In genomic region chr3:177179281-177180067, GRCh38 we compare ENCODE assay signal across 15 cellular contexts. TPM values are rescaled to one million over a fixed set of nuclear protein-coding genes. Genes with fewer than 3 reads are reported as not detected.
DNase-seq lines count a peak whose midpoint lies in the region; ATAC-seq and TF ChIP-seq lines count a peak whose summit lies in the region.
"Had no signal": no experiment of that assay in that cellular context is flagged by ENCODE, and none has a peak within 500 bp of the region (broad histone marks: within the 10 kb centered on the region; RNA-seq: fewer than 3 reads in every experiment).

No MANE protein-coding gene starts in this region.

- no peaks in the 10 kb centered on the region for H3K9me3 ChIP-seq in CD4-positive, alpha-beta memory T cell (ENCODE audit: control insufficient read depth in 1 of 2, low read length in 2 of 2)
- H3K9me3 ChIP-seq in Karpas-422 (ENCODE audit: low read length): no peaks in the 10 kb centered on the region
- no peaks in the 10 kb centered on the region for H3K9me3 ChIP-seq in upper lobe of left lung

- peaks cover 0 to 2% (median 0%) of the 10 kb centered on the region in 8 donors for H3K9me3 Mint-ChIP-seq in CD4-positive, alpha-beta memory T cell
- H3K9me3 Mint-ChIP-seq in mesothelial cell of epicardium: no peaks in the 10 kb centered on the region
- H3K9me3 Mint-ChIP-seq: activated CD4-positive, alpha-beta memory T cell treated with anti-CD3 and anti-CD28 coated beads for 36 hours; CD14-positive monocyte had no signal

- H3K79me2 ChIP-seq in Karpas-422 (ENCODE audit: low read length): peaks cover 98% of the 10 kb centered on the region

- peaks cover 40 to 82% (median 60%) of the 10 kb centered on the region in 4 donors for H3K4me1 Mint-ChIP-seq in CD4-positive, alpha-beta memory T cell
- peaks cover 24% of the 10 kb centered on the region for H3K4me1 Mint-ChIP-seq in mesothelial cell of epicardium

- H3K9me2 ChIP-seq in Karpas-422 (replicated peaks; ENCODE audit: insufficient read depth, low read length): no peaks in the 10 kb centered on the region

- H3K27ac Mint-ChIP-seq in CD4-positive, alpha-beta memory T cell: peak overlapping the region in 5 of 7 donors; percentile 3 to 75 (median 52)
- H3K27ac Mint-ChIP-seq in mesothelial cell of epicardium: peak overlapping the region; percentile 78
- H3K27ac Mint-ChIP-seq: activated naive CD8-positive, alpha-beta T cell treated with anti-CD3 and anti-CD28 coated beads, Interleukin-2, amount 10 ng/mL, durations not matched to agents 7 days and 5 days had no signal

- CTCF ChIA-PET in CD4-positive, alpha-beta memory T cell (lab: Charles Lee; ENCODE audit: partially characterized antibody): interaction anchor here (0.7 to 1.1 kb wide), 2 partner anchors 8 to 129 kb away, joined by 3 read pairs; no protein-coding TSS in a partner anchor

- no peak for TF ChIP-seq CTCF in mesothelial cell of epicardium (IDR thresholded peaks at IDR 0.05; ENCODE audit: unreplicated experiment)
- no peak for TF ChIP-seq CTCF in upper lobe of left lung (IDR thresholded peaks at IDR 0.05)

- peaks cover 11 to 16% of the 10 kb centered on the region in 2 donors for H3K36me3 Mint-ChIP-seq in CD4-positive, alpha-beta memory T cell
- peaks cover 8% of the 10 kb centered on the region for H3K36me3 Mint-ChIP-seq in mesothelial cell of epicardium

- no peak overlapping the region for H2AFZ ChIP-seq in Karpas-422 (ENCODE audit: low read length)

- H3K4me1 ChIP-seq in CD4-positive, alpha-beta memory T cell (ENCODE audit: insufficient read depth, low read length): peaks cover 73% of the 10 kb centered on the region
- peaks cover 22% of the 10 kb centered on the region for H3K4me1 ChIP-seq in Karpas-422 (ENCODE audit: low read length)
- H3K4me1 ChIP-seq in upper lobe of left lung: peaks cover 15 to 42% (median 24%) of the 10 kb centered on the region in 4 donors

- TF ChIP-seq POLR2A in upper lobe of left lung (IDR thresholded peaks at IDR 0.05): no peak

- H3K27ac ChIP-seq in CD4-positive, alpha-beta memory T cell (ENCODE audit: low read depth, low read length): no peak overlapping the region
- H3K27ac ChIP-seq in Karpas-422 (ENCODE audit: low read length) (no peak overlapping the region), upper lobe of left lung (no peak overlapping the region)
- H3K27ac ChIP-seq: coronary artery had no signal

- no peak for TF ChIP-seq EP300 in upper lobe of left lung (IDR thresholded peaks at IDR 0.05)

- no peak overlapping the region for H3K9ac ChIP-seq in Karpas-422 (ENCODE audit: low read length)

- no peak overlapping the region for H3K4me3 ChIP-seq in CD4-positive, alpha-beta memory T cell (ENCODE audit: low read length in 2 of 2)
- H3K4me3 ChIP-seq in Karpas-422 (ENCODE audit: low read length) (no peak overlapping the region), upper lobe of left lung (no peak overlapping the region)
- H3K4me3 ChIP-seq: coronary artery had no signal

- H3K4me2 ChIP-seq in Karpas-422 (ENCODE audit: low read depth, low read length, poor library complexity, severe bottlenecking): no peak overlapping the region

- no peaks in the 10 kb centered on the region for H3K36me3 ChIP-seq in CD4-positive, alpha-beta memory T cell (ENCODE audit: insufficient read depth, low read length)
- H3K36me3 ChIP-seq in Karpas-422 (ENCODE audit: insufficient read depth, low read length) (no peaks in the 10 kb centered on the region), upper lobe of left lung (no peaks in the 10 kb centered on the region)

- intact Hi-C loops in CD4-positive, alpha-beta memory T cell (cut with micrococcal nuclease): no loop called here

- ATAC-seq in upper lobe of left lung (ENCODE audit: low FRiP score in 2 of 2): no peak
- ATAC-seq: right cardiac atrium had no signal

- WGBS in upper lobe of left lung, 2 donors: 84 to 86% methylated on average over 10 of the region's 10 CpGs

- no peaks in the 10 kb centered on the region for H3K27me3 Mint-ChIP-seq in CD4-positive, alpha-beta memory T cell
- no peaks in the 10 kb centered on the region for H3K27me3 Mint-ChIP-seq in mesothelial cell of epicardium (ENCODE audit: low read depth)
- H3K27me3 Mint-ChIP-seq: activated CD4-positive, alpha-beta memory T cell treated with anti-CD3 and anti-CD28 coated beads for 36 hours; activated naive CD8-positive, alpha-beta T cell treated with anti-CD3 and anti-CD28 coated beads, Interleukin-2, amount 10 ng/mL, durations not matched to agents 7 days and 5 days had no signal

- no peak for DNase-seq in CD4-positive, alpha-beta memory T cell
- DNase-seq in Karpas-422 (peak; percentile 54), astrocyte of the hippocampus (ENCODE audit: low read depth, low spot score) (peak; percentile 58), mesothelial cell of epicardium (ENCODE audit: low spot score in 2 of 2, unreplicated experiment in 2 of 2) (no peak), upper lobe of left lung (no peak), DMS153 treated with DMSO at 0.1 percent for 48 hours (lab: John Stamatoyannopoulos, UW; ENCODE audit: unreplicated experiment) (no peak), DMS 273 (lab: John Stamatoyannopoulos, UW; ENCODE audit: unreplicated experiment) (no peak), NCI-H69 (lab: John Stamatoyannopoulos, UW) (no peak)
- DNase-seq: activated CD4-positive, alpha-beta memory T cell treated with anti-CD3 and anti-CD28 coated beads for 36 hours; activated naive CD8-positive, alpha-beta T cell treated with anti-CD3 and anti-CD28 coated beads, Interleukin-2, amount 10 ng/mL, durations not matched to agents 7 days and 5 days; NCI-H1694 treated with DMSO at 0.1 percent for 48 hours; right cardiac atrium; substantia nigra had no signal

- no peaks in the 10 kb centered on the region for H3K27me3 ChIP-seq in CD4-positive, alpha-beta memory T cell (ENCODE audit: insufficient read depth, low read length)
- no peaks in the 10 kb centered on the region for H3K27me3 ChIP-seq in Karpas-422 (ENCODE audit: low read length)
- no peaks in the 10 kb centered on the region for H3K27me3 ChIP-seq in upper lobe of left lung

- POLR2A ChIA-PET in CD4-positive, alpha-beta memory T cell (lab: Charles Lee; ENCODE audit: partially characterized antibody): interaction anchor here (0.7 kb wide), 1 partner anchor 19 kb away, joined by 3 read pairs; no protein-coding TSS in a partner anchor

- peaks cover 38% of the 10 kb centered on the region; the same call in 1 of the 2 replicates for H4K20me1 ChIP-seq in Karpas-422 (ENCODE audit: insufficient read depth, low read depth, low read length)

- peak overlapping the region in 6 of 8 donors; percentile 17 to 61 (median 42) for H3K4me3 Mint-ChIP-seq in CD4-positive, alpha-beta memory T cell
- no peak overlapping the region for H3K4me3 Mint-ChIP-seq in mesothelial cell of epicardium
- H3K4me3 Mint-ChIP-seq: activated CD4-positive, alpha-beta memory T cell treated with anti-CD3 and anti-CD28 coated beads for 36 hours; activated naive CD8-positive, alpha-beta T cell treated with anti-CD3 and anti-CD28 coated beads, Interleukin-2, amount 10 ng/mL, durations not matched to agents 7 days and 5 days; CD14-positive monocyte had no signal

RNA-seq across cellular contexts. Expression of gene TBL1XR1, which starts 17.8 kb away (rescaled TPM):
- 100 to 1,000 TPM; 159 to 172 TPM for total RNA-seq in CD4-positive, alpha-beta memory T cell
- polyA plus RNA-seq in CD4-positive, alpha-beta memory T cell: 10 to 100 TPM; 20.1 to 42.1 TPM
- 67.6 and 81.0 TPM in 2 replicates for total RNA-seq in Karpas-422 (2014; rRNA removed; shearing (Covaris generic); ENCODE audit: low replicate concordance)
- total RNA-seq in mesothelial cell of epicardium: 226 to 243 TPM (median 239 TPM) in 3 replicates
- 100 to 1,000 TPM in 3 of 6 donors, 10 to 100 TPM in 3; 46.1 to 156 (median 86.6) TPM for total RNA-seq in upper lobe of left lung

Comparison
In these comparisons a context has a peak if more than half of its experiments do, and no peak if none do; other contexts are left out.
1. DNase-seq: peak in Karpas-422 (single experiment) and astrocyte of the hippocampus (single experiment); none in CD4-positive, alpha-beta memory T cell (0 of 5), mesothelial cell of epicardium (0 of 2), upper lobe of left lung (0 of 2), DMS153 treated with DMSO at 0.1 percent for 48 hours (single experiment), DMS 273 (single experiment) and NCI-H69 (single experiment).